ENCODE assay signal across 8 cellular contexts in the genomic region with DNA sequence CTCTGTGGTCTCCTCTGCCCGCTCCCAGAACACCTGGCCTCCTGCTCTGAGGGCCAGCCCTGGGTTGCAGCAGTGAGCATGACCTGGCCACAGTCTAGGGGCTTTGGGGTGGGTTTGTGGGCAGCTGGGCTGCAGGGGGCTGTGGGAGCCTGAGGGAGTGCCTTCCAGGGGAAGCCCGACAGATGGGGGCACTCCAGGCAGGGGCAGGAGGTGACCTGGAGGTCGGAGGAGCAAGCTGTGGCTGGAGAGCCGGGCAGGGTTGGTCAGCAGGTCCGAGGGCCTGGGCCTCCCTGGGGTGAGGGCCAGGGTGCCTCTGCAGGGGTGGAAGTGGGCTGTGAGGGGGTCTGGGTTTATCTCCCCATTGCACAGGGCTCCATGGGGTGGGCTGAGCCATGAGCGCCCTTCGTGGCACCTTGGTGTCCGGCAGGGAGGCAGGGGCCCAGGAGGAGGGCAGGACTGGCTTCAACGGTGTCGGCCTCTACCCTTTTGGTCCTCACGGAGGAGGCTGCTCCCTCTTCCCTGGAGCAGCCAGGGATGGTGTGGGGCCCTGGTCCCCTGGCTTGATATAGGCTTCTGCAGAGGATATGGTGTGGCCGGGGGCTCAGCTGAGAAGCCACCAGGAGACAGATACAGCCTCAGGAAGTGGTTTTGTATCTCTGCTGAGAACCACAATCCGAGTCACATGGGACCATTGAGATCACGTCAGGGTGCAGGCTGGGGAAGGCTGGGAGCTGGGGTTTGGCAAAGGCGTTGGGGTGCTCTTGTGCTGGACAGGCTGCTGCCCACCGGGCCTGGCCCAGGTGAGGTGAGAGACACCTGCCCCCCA. TPM values are rescaled to one million over a fixed set of nuclear protein-coding genes. Genes with fewer than 3 reads are reported as not detected.
DNase-seq lines count a peak whose midpoint lies in the region; ATAC-seq and TF ChIP-seq lines count a peak whose summit lies in the region.

No MANE protein-coding gene starts in this region.

- H2AFZ ChIP-seq in OCI-LY7 (ENCODE audit: low read length) (no peak overlapping the region), PC-9 (no peak overlapping the region)

- no peaks in the 10 kb centered on the region for H3K9me3 Mint-ChIP-seq in activated naive CD8-positive, alpha-beta T cell treated with anti-CD3 and anti-CD28 coated beads for 36 hours

- intact Hi-C loops in OCI-LY7 (cut with micrococcal nuclease; ENCODE audit: unreplicated experiment) (no loop called here), PC-9 (cut with micrococcal nuclease; ENCODE audit: unreplicated experiment) (no loop called here)

- no peaks in the 10 kb centered on the region for H3K9me3 ChIP-seq in OCI-LY7 (ENCODE audit: low read length)
- H3K9me3 ChIP-seq in PC-9 (ENCODE audit: insufficient read depth, low read depth): no peaks in the 10 kb centered on the region

- TF ChIP-seq CTCF in OCI-LY7 (conservative IDR thresholded peaks at IDR 0.05; ENCODE audit: low read length): no peak
- TF ChIP-seq CTCF in PC-9 (conservative IDR thresholded peaks at IDR 0.05): no peak

- H3K36me3 Mint-ChIP-seq in activated naive CD8-positive, alpha-beta T cell treated with anti-CD3 and anti-CD28 coated beads for 36 hours: no peaks in the 10 kb centered on the region

- H3K4me2 ChIP-seq in OCI-LY7 (ENCODE audit: low read length) (no peak overlapping the region), PC-9 (no peak overlapping the region)

- H3K4me1 ChIP-seq in OCI-LY7 (ENCODE audit: insufficient read depth, low read length, poor library complexity, severe bottlenecking) (no peaks in the 10 kb centered on the region), PC-9 (replicated peaks; ENCODE audit: insufficient read depth) (no peaks in the 10 kb centered on the region)

- CTCF ChIA-PET in OCI-LY7 (lab: Charles Lee; ENCODE audit: unreplicated experiment): no interaction called here
- CTCF ChIA-PET in PC-9 (lab: Charles Lee): no interaction called here

- DNase-seq in SKM-1 treated with dmso at 0.1 percent for 144 hours (lab: John Stamatoyannopoulos, UW; ENCODE audit: unreplicated experiment) (peak; percentile 6), NCI-H1048 (lab: John Stamatoyannopoulos, UW) (no peak), OCI-LY7 (ENCODE audit: low spot score) (no peak), dermis blood vessel endothelial cell (no peak), PC-9 (no peak)
- DNase-seq in activated naive CD8-positive, alpha-beta T cell treated with anti-CD3 and anti-CD28 coated beads for 36 hours: peak; percentile 64
- DNase-seq in stimulated activated CD8-positive, alpha-beta memory T cell treated with anti-CD3 and anti-CD28 coated beads, Interleukin-4, amount 100 ng/mL, for 48 hours: peak; percentile 58

- no TSS peak for BruUV-seq in OCI-LY7 (replicated peaks; lab: Mats Ljungman, UMichigan)
- no TSS peak for BruUV-seq in PC-9 (replicated peaks; lab: Mats Ljungman, UMichigan)

- H3K4me3 ChIP-seq in OCI-LY7 (ENCODE audit: low read depth, low read length, poor library complexity, severe bottlenecking): no peak overlapping the region
- no peak overlapping the region for H3K4me3 ChIP-seq in PC-9

- no peak overlapping the region for H3K27ac Mint-ChIP-seq in activated naive CD8-positive, alpha-beta T cell treated with anti-CD3 and anti-CD28 coated beads for 36 hours

- peaks cover 6% of the 10 kb centered on the region; the same call in 1 of the 2 replicates for H3K27me3 ChIP-seq in PC-9 (ENCODE audit: insufficient read depth, low read depth)

- H3K27me3 Mint-ChIP-seq in activated naive CD8-positive, alpha-beta T cell treated with anti-CD3 and anti-CD28 coated beads for 36 hours: no peaks in the 10 kb centered on the region

- H3K4me3 Mint-ChIP-seq in activated naive CD8-positive, alpha-beta T cell treated with anti-CD3 and anti-CD28 coated beads for 36 hours: peak overlapping the region; percentile 40

- H3K36me3 ChIP-seq in OCI-LY7 (ENCODE audit: insufficient read depth, low read length) (no peaks in the 10 kb centered on the region), PC-9 (ENCODE audit: low read depth) (no peaks in the 10 kb centered on the region)

- H3K79me2 ChIP-seq in OCI-LY7 (ENCODE audit: insufficient read depth, low read depth, low read length): no peaks in the 10 kb centered on the region
- no peaks in the 10 kb centered on the region for H3K79me2 ChIP-seq in PC-9 (ENCODE audit: low read depth)

- H3K4me1 Mint-ChIP-seq in activated naive CD8-positive, alpha-beta T cell treated with anti-CD3 and anti-CD28 coated beads for 36 hours: peaks cover 61% of the 10 kb centered on the region

- H3K9me2 ChIP-seq in OCI-LY7 (ENCODE audit: insufficient read depth, low read length) (no peaks in the 10 kb centered on the region), PC-9 (ENCODE audit: insufficient read depth) (no peaks in the 10 kb centered on the region)

- H4K20me1 ChIP-seq in OCI-LY7 (ENCODE audit: insufficient read depth, low read length) (no peaks in the 10 kb centered on the region), PC-9 (ENCODE audit: insufficient read depth) (no peaks in the 10 kb centered on the region)

- peak; percentile 82 for ATAC-seq in GM21576 (IDR thresholded peaks at IDR 0.05; ENCODE audit: unreplicated experiment)

- H3F3A ChIP-seq in PC-9 (ENCODE audit: insufficient read depth, low read depth): no peaks in the 10 kb centered on the region

- POLR2A ChIA-PET in OCI-LY7 (lab: Charles Lee) (no interaction called here), PC-9 (lab: Charles Lee; ENCODE audit: unreplicated experiment) (no interaction called here)

- H3K27ac ChIP-seq in OCI-LY7 (ENCODE audit: low read depth, low read length, poor library complexity, severe bottlenecking): no peak overlapping the region
- H3K27ac ChIP-seq in PC-9: no peak overlapping the region

RNA-seq across cellular contexts. Expression of gene KCNQ1, which starts 22.3 kb away (rescaled TPM):
- total RNA-seq in activated naive CD8-positive, alpha-beta T cell treated with anti-CD3 and anti-CD28 coated beads for 36 hours: 1 to 10 TPM; 6.7 to 9.6 TPM
- total RNA-seq in OCI-LY7 (2014; rRNA removed; shearing (Covaris generic)): 0.22 and 0.72 TPM in 2 replicates
- total RNA-seq in OCI-LY7 (2022) (1.3 and 1.8 TPM in 2 replicates), dermis blood vessel endothelial cell (0.34 TPM in 1 of 2 replicates, not detected in the other), PC-9 (2021) (0.55 TPM in 1 of 2 replicates, not detected in the other)

RNA-seq across cellular contexts. Expression of gene TRPM5, which starts 22.8 kb away (rescaled TPM):
- total RNA-seq in activated naive CD8-positive, alpha-beta T cell treated with anti-CD3 and anti-CD28 coated beads for 36 hours: not detected
- not detected in 2 replicates for total RNA-seq in OCI-LY7 (2014; rRNA removed; shearing (Covaris generic))
- total RNA-seq in OCI-LY7 (2022): not detected in 2 replicates
- total RNA-seq in dermis blood vessel endothelial cell: not detected in 2 replicates
- not detected in 2 replicates for total RNA-seq in PC-9 (2021)

Comparison
In these comparisons a context has a peak if more than half of its experiments do, and no peak if none do; other contexts are left out.
1. DNase-seq: peak in SKM-1 treated with dmso at 0.1 percent for 144 hours (single experiment), activated naive CD8-positive, alpha-beta T cell treated with anti-CD3 and anti-CD28 coated beads for 36 hours (single experiment) and stimulated activated CD8-positive, alpha-beta memory T cell treated with anti-CD3 and anti-CD28 coated beads, Interleukin-4, amount 100 ng/mL, for 48 hours (single experiment); none in NCI-H1048 (single experiment), OCI-LY7 (single experiment), dermis blood vessel endothelial cell (single experiment) and PC-9 (0 of 2).